Comparison of ENCODE assay signal across 18 cellular contexts in the genomic region with DNA sequence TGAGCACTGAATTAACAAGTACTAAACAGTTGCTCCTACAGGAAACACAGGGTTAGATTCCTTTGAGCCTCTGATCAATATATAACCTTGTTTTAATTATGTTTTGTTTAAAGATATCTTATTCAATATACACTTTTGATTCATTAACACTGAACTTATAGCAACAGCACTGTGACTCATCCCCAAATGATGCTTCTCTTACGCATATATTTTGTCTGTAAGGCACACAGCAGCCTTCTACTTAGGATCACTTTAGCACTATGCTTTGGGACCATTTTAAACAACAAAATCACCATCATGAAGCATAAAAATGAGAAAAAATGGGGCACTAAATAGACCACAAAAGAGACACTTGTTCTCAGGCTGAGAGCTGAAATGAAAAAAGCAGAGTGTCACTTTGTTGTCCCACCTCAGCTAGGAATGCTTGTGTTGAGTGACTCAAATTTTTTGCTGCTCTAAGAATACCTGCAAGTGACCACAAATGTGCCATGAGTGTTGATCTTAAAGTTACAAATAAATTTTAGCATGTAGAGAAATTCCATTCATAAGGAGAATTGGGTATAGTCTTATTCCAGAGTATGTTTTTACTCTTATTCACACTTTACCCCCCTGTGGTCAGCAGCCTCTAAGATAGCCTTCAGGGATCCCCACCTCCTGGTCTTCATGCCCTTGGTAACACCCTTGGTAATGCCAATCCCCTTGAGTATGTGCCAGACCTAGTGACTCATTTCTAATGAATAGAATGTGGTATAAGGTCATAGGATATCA.
DNase-seq lines count a peak whose midpoint lies in the region; ATAC-seq and TF ChIP-seq lines count a peak whose summit lies in the region.
"Had no signal": no experiment of that assay in that cellular context is flagged by ENCODE, and none has a peak within 500 bp of the region (broad histone marks: within the 10 kb centered on the region; RNA-seq: fewer than 3 reads in every experiment).

No MANE protein-coding gene starts in this region.

- H3K27me3 ChIP-seq in mammary epithelial cell (ENCODE audit: insufficient read depth, low read length) (no peaks in the 10 kb centered on the region), mesenchymal stem cell (ENCODE audit: control insufficient read depth in 1 of 2, insufficient read depth in 1 of 2, low read length in 2 of 2) (peaks cover 0 to 26% of the 10 kb centered on the region in 2 experiments)
- H3K27me3 ChIP-seq: BLaER1 treated with 17β-estradiol and CSF1 and Interleukin-3, amounts not matched to agents 10 nM and 100 nM; tibial nerve had no signal

- no peak overlapping the region for H2BK12ac ChIP-seq in mesenchymal stem cell (ENCODE audit: low read length in 2 of 2)

- no peak overlapping the region for H3K23ac ChIP-seq in mesenchymal stem cell (ENCODE audit: low read length in 2 of 2)

- no peak overlapping the region for H3K18ac ChIP-seq in mesenchymal stem cell (ENCODE audit: low read depth in 1 of 2, low read length in 2 of 2)

- H3K4me2 ChIP-seq in mammary epithelial cell (ENCODE audit: insufficient read depth, low read depth, low read length) (peak overlapping the region; percentile 73), mesenchymal stem cell (ENCODE audit: low read length, poor library complexity, severe bottlenecking) (no peak overlapping the region)
- H3K4me2 ChIP-seq: BLaER1 treated with 17β-estradiol and CSF1 and Interleukin-3, amounts not matched to agents 10 nM and 100 nM had no signal

- no peak for TF ChIP-seq CTCF in mammary epithelial cell (conservative IDR thresholded peaks at IDR 0.05 in 1 of 2, IDR thresholded peaks at IDR 0.05 in 1 of 2; ENCODE audit: extremely low read depth in 1 of 2, insufficient read depth in 1 of 2, low read depth in 1 of 2, low read length in 2 of 2)

- no peak overlapping the region for H3K4ac ChIP-seq in mesenchymal stem cell (ENCODE audit: low read depth in 1 of 2, low read length in 2 of 2)

- H2BK120ac ChIP-seq in mesenchymal stem cell (ENCODE audit: low read depth, low read length) = no peak overlapping the region

- H2AK5ac ChIP-seq in mesenchymal stem cell (ENCODE audit: low read length, severe bottlenecking) = no peak overlapping the region

- H3K4me1 ChIP-seq in mammary epithelial cell (ENCODE audit: insufficient read depth, low read length) (peaks cover 26% of the 10 kb centered on the region), mesenchymal stem cell (ENCODE audit: control insufficient read depth, insufficient read depth, low read depth, low read length) (no peaks in the 10 kb centered on the region)
- H3K4me1 ChIP-seq: BLaER1 treated with 17β-estradiol and CSF1 and Interleukin-3, amounts not matched to agents 10 nM and 100 nM; psoas muscle; tibial nerve had no signal

- H3K14ac ChIP-seq in mesenchymal stem cell (ENCODE audit: low read length in 2 of 2) = no peak overlapping the region

- POLR2A ChIA-PET in HEK293T (lab: Yijun Ruan, JAX) = interaction anchor here (0.6 kb wide), 1 partner anchor 128 kb away, joined by 3 read pairs; no protein-coding TSS in a partner anchor

- H4K91ac ChIP-seq in mesenchymal stem cell (ENCODE audit: low read length) = no peak overlapping the region

- CTCF ChIA-PET in mammary epithelial cell (lab: Charles Lee; ENCODE audit: low non-redundant PET) = no interaction called here
- CTCF ChIA-PET in HEK293T (lab: Yijun Ruan, JAX) = interaction anchor here (1.5 kb wide), 1 partner anchor 404 kb away, joined by 3 read pairs; no protein-coding TSS in a partner anchor

- H4K20me1 ChIP-seq in mammary epithelial cell (ENCODE audit: insufficient read depth, low read length) = no peaks in the 10 kb centered on the region
- H4K20me1 ChIP-seq: BLaER1 treated with 17β-estradiol and CSF1 and Interleukin-3, amounts not matched to agents 10 nM and 100 nM had no signal

- peak overlapping the region; percentile 63 for H3K9ac ChIP-seq in mammary epithelial cell (ENCODE audit: insufficient read depth, low read length)
- no peak overlapping the region for H3K9ac ChIP-seq in mesenchymal stem cell (ENCODE audit: low read length)
- H3K9ac ChIP-seq: BLaER1 treated with 17β-estradiol and CSF1 and Interleukin-3, amounts not matched to agents 10 nM and 100 nM had no signal

- in situ Hi-C loops in mammary epithelial cell (cut with MboI; ENCODE audit: low sequenced_read_pairs in 2 of 2) = loop anchor here in 1 of 2 donors (25.0 kb wide), 1 partner anchor 329 kb away; a partner anchor contains a TSS

- ATAC-seq in GM21723 (IDR thresholded peaks at IDR 0.05; ENCODE audit: unreplicated experiment) (no peak), HG03342 (IDR thresholded peaks at IDR 0.05; ENCODE audit: unreplicated experiment) (no peak)
- ATAC-seq: GM12878 had no signal

- WGBS in mammary epithelial cell (ENCODE audit: low coverage, missing lambda C conversion rate) = 5% methylated on average over 1 of the region's 1 CpG
- 67% methylated on average over 1 of the region's 1 CpG for WGBS in mesenchymal stem cell

- H2BK15ac ChIP-seq in mesenchymal stem cell (ENCODE audit: low read depth, poor library complexity, severe bottlenecking) = no peak overlapping the region

- DNase-seq in EL = peak; percentile 42
- peak; percentile 91 for DNase-seq in M059J (ENCODE audit: low read depth)
- peak; percentile 69 for DNase-seq in mammary epithelial cell
- peak; percentile 7 for DNase-seq in mesenchymal stem cell
- DNase-seq in SIG-M5 (lab: John Stamatoyannopoulos, UW) = no peak
- no peak for DNase-seq in HEK293T (ENCODE audit: extremely low spot score)
- DNase-seq: activated CD4-positive, CD25-positive, alpha-beta regulatory T cell; activated naive CD4-positive, alpha-beta T cell treated with anti-CD3 and anti-CD28 coated beads, Interleukin-2, amount 10 ng/mL, durations not matched to agents 7 days and 5 days; caudate nucleus; endodermal cell; MV-4-11; NCI-H2171; psoas muscle had no signal

- no peaks in the 10 kb centered on the region for H3K79me1 ChIP-seq in mesenchymal stem cell (replicated peaks; ENCODE audit: low read length, poor library complexity, severe bottlenecking)

- no peaks in the 10 kb centered on the region for H3K36me3 ChIP-seq in mammary epithelial cell (ENCODE audit: insufficient read depth, low read length)
- H3K36me3 ChIP-seq in mesenchymal stem cell (ENCODE audit: control insufficient read depth in 1 of 2, insufficient read depth in 2 of 2, low read depth in 1 of 2, low read length in 2 of 2) = no peaks in the 10 kb centered on the region
- H3K36me3 ChIP-seq: BLaER1 treated with 17β-estradiol and CSF1 and Interleukin-3, amounts not matched to agents 10 nM and 100 nM; tibial nerve had no signal

- no peaks in the 10 kb centered on the region for H3K79me2 ChIP-seq in mammary epithelial cell (ENCODE audit: insufficient read depth, low read length)

- dilution Hi-C loops in mammary epithelial cell (cut with HindIII; ENCODE audit: low sequenced_read_pairs) = no loop called here

- BruUV-seq in mammary epithelial cell (replicated peaks; lab: Mats Ljungman, UMichigan) = no TSS peak

- H3K27ac ChIP-seq in mammary epithelial cell (ENCODE audit: insufficient read depth, low read depth, low read length) (peak overlapping the region; percentile 97), mesenchymal stem cell (ENCODE audit: low read length, poor library complexity, severe bottlenecking) (no peak overlapping the region)
- H3K27ac ChIP-seq: BLaER1 treated with 17β-estradiol and CSF1 and Interleukin-3, amounts not matched to agents 10 nM and 100 nM; psoas muscle; tibial nerve had no signal

- intact Hi-C loops in mammary epithelial cell (cut with micrococcal nuclease) = loop anchor here (2.0 to 5.0 kb wide), 6 partner anchors 66 to 266 kb away; a partner anchor contains a TSS

- no peaks in the 10 kb centered on the region for H3K9me3 ChIP-seq in mammary epithelial cell (replicated peaks; ENCODE audit: insufficient read depth, low read length)
- no peaks in the 10 kb centered on the region for H3K9me3 ChIP-seq in mesenchymal stem cell (ENCODE audit: control insufficient read depth, low read length)

- no peak overlapping the region for H2BK5ac ChIP-seq in mesenchymal stem cell (ENCODE audit: low read depth, low read length, poor library complexity, severe bottlenecking)

- no peak overlapping the region for H4K8ac ChIP-seq in mesenchymal stem cell (ENCODE audit: low read length)

- H2AFZ ChIP-seq in mammary epithelial cell (ENCODE audit: low read depth, low read length) = no peak overlapping the region
- H2AFZ ChIP-seq in mesenchymal stem cell (ENCODE audit: low read depth, low read length) = no peak overlapping the region

- H3K4me3 ChIP-seq in mammary epithelial cell (replicated peaks in 1 of 3; ENCODE audit: insufficient read depth in 1 of 3, low read depth in 2 of 3, low read length in 3 of 3) (no peak overlapping the region), mesenchymal stem cell (ENCODE audit: insufficient read depth in 1 of 2, low read depth in 1 of 2, low read length in 2 of 2) (no peak overlapping the region)
- H3K4me3 ChIP-seq: BLaER1 treated with 17β-estradiol and CSF1 and Interleukin-3, amounts not matched to agents 10 nM and 100 nM; GM12878; psoas muscle; tibial nerve had no signal

TF ChIP-seq in HEK293T, 16 proteins besides CTCF, POLR2A, EP300 and RAD21:
- TF ChIP-seq BHLHE40 (IDR thresholded peaks at IDR 0.05; ENCODE audit: borderline replicate concordance) = no peak
- TF ChIP-seq CTBP1 (IDR thresholded peaks at IDR 0.05; ENCODE audit: borderline replicate concordance) = no peak
- TF ChIP-seq ELF4 (IDR thresholded peaks at IDR 0.05) = no peak
- TF ChIP-seq FOXA1 (IDR thresholded peaks at IDR 0.05) = no peak
- no peak for TF ChIP-seq L3MBTL2 (conservative IDR thresholded peaks at IDR 0.05)
- TF ChIP-seq, protein P1, sequence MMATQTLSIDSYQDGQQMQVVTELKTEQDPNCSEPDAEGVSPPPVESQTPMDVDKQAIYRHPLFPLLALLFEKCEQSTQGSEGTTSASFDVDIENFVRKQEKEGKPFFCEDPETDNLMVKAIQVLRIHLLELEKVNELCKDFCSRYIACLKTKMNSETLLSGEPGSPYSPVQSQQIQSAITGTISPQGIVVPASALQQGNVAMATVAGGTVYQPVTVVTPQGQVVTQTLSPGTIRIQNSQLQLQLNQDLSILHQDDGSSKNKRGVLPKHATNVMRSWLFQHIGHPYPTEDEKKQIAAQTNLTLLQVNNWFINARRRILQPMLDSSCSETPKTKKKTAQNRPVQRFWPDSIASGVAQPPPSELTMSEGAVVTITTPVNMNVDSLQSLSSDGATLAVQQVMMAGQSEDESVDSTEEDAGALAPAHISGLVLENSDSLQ (IDR thresholded peaks at IDR 0.05) = no peak
- no peak for TF ChIP-seq ZNF384 (IDR thresholded peaks at IDR 0.05)
- no peak for TF ChIP-seq NFRKB (IDR thresholded peaks at IDR 0.05)
- TF ChIP-seq ARNT (IDR thresholded peaks at IDR 0.05) = no peak

Comparison
In these comparisons a context has a peak if more than half of its experiments do, and no peak if none do; other contexts are left out.
1. DNase-seq: peak in EL (single experiment), M059J (single experiment), mammary epithelial cell (single experiment) and mesenchymal stem cell (single experiment); none in SIG-M5 (single experiment) and HEK293T (single experiment).